20 cellular contexts compared by ENCODE assay signal in the genomic region with DNA sequence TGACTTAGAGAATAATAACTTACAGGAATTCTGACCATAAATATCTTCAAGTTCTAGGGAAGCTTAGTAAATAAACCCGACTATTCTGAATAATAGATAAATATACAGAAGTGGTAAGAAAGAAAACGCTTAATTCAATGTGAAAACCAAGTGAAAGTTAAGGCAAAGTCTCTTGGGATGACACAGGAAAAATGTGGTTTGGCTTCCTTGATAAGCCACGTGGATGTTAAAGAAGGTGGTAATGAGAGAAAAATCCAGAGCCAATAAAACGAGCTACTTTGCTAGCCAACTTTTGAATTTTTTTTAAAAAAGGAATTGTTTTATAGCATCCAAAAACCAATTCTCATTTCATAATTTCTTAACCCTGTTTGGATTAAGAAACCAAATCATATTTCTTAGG.
"Had no signal": no experiment of that assay in that cellular context is flagged by ENCODE, and none has a peak within 500 bp of the region (broad histone marks: within the 10 kb centered on the region; RNA-seq: fewer than 3 reads in every experiment).

No MANE protein-coding gene starts in this region.

- H3K36me3 ChIP-seq: cardiac muscle cell, gastrocnemius medialis, left ventricle myocardium inferior, right atrium auricular region, suprapubic skin, uterus had no signal

- H3K4me3 ChIP-seq: cardiac muscle cell, gastrocnemius medialis, left ventricle myocardium inferior, psoas muscle, right atrium auricular region, skin epidermis, suprapubic skin, uterus had no signal

- ATAC-seq: gastrocnemius medialis, natural killer cell, psoas muscle, T-helper 17 cell had no signal

- DNase-seq: activated B cell treated with CpG ODN at 0.5 μM for 24 hours; activated CD4-positive, alpha-beta memory T cell treated with anti-CD3 and anti-CD28 coated beads for 36 hours; activated CD4-positive, alpha-beta T cell treated with anti-CD3 and anti-CD28 coated beads for 48 hours; activated effector memory CD4-positive, alpha-beta T cell treated with anti-CD3 and anti-CD28 coated beads, Interleukin-2, amount 50 U/mL, for 16 hours; activated naive CD4-positive, alpha-beta T cell treated with anti-CD3 and anti-CD28 coated beads, Interleukin-2, amount 10 ng/mL, durations not matched to agents 7 days and 5 days; activated T-cell treated with anti-CD3 and anti-CD28 coated beads, Interleukin-2, amount 50 U/mL, for 48 hours; cortex of kidney; gastrocnemius medialis; left ventricle myocardium inferior; mammary epithelial cell; midbrain; natural killer cell; psoas muscle; stimulated activated CD4-positive, alpha-beta T cell treated with anti-CD3 and anti-CD28 coated beads, Interleukin-1b, Interleukin-23, amount 100 ng/mL, for 48 hours; T-helper 17 cell; uterus had no signal

- H3K4me1 ChIP-seq: left ventricle myocardium inferior, psoas muscle, right atrium auricular region, suprapubic skin had no signal

- H3K9me3 ChIP-seq: gastrocnemius medialis, left ventricle myocardium inferior, psoas muscle, right atrium auricular region, suprapubic skin, uterus had no signal

- H3K27me3 ChIP-seq: cardiac muscle cell, gastrocnemius medialis, right atrium auricular region, suprapubic skin, uterus had no signal

- H3K27ac ChIP-seq: cardiac muscle cell, gastrocnemius medialis, left ventricle myocardium inferior, psoas muscle, right atrium auricular region, skin epidermis, suprapubic skin had no signal
